Comparison of ENCODE assay signal across 9 cellular contexts in the genomic region with DNA sequence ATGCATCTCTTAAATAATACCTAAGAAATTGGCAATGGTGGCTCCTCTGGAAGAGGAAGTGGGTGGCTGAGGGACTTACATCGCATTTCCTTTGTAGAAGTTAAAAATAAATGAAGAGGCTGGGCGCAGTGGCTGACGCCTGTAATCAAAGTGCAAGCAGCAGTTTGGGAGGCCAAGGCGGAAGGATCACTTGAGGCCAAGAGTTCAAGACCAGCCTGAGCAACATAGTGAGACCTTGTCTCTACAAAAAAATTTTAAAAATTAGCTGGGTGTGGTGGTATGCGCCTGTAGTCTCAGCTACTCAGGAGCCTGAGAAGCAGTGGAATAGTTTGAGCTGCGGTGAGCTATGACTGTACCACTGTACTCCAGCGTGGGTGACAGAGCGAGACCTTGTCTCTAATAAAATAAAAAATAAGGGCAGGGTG. TPM values are rescaled to one million over a fixed set of nuclear protein-coding genes. Genes with fewer than 3 reads are reported as not detected.
DNase-seq lines count a peak whose midpoint lies in the region; ATAC-seq and TF ChIP-seq lines count a peak whose summit lies in the region.
"Had no signal": no experiment of that assay in that cellular context is flagged by ENCODE, and none has a peak within 500 bp of the region (broad histone marks: within the 10 kb centered on the region; RNA-seq: fewer than 3 reads in every experiment).

No MANE protein-coding gene starts in this region.

- CTCF ChIA-PET in PC-9 (lab: Charles Lee) = no interaction called here

- POLR2A ChIA-PET in PC-9 (lab: Charles Lee; ENCODE audit: unreplicated experiment) = no interaction called here

- peaks cover 6% of the 10 kb centered on the region for H3K36me3 Mint-ChIP-seq in T-helper 1 cell treated with Interleukin-12 subunit alpha and Interleukin-12 subunit beta and Interleukin-4 antibody, amounts not matched to agents 30 μg/mL and 1 μg/mL, for 36 hours (ENCODE audit: low read depth)
- peaks cover 5% of the 10 kb centered on the region in 2 donors for H3K36me3 Mint-ChIP-seq in stimulated activated naive B cell treated with anti-CD40 and anti-IgM and Interleukin-4, amounts not matched to agents 10 μg/mL and 1 μg/mL and 100 μg/mL, for 72 hours
- H3K36me3 Mint-ChIP-seq in HFFc6 (ENCODE audit: low read depth) = no peaks in the 10 kb centered on the region

- DNase-seq in MM.1S = peak; percentile 53
- peak; percentile 12 to 67 for DNase-seq in ascending aorta (ENCODE audit: low spot score in 2 of 2)
- DNase-seq in stimulated activated naive B cell treated with anti-CD40 and anti-IgM and Interleukin-4, amounts not matched to agents 10 μg/mL and 1 μg/mL and 100 μg/mL, for 72 hours = peak; percentile 52
- no peak for DNase-seq in HuH-7 (ENCODE audit: low spot score)
- no peak for DNase-seq in PC-9
- no peak for DNase-seq in HFFc6
- DNase-seq: NCI-H446 had no signal

- ATAC-seq in stimulated activated naive B cell treated with anti-CD40 and anti-IgM and Interleukin-4, amounts not matched to agents 10 μg/mL and 1 μg/mL and 100 μg/mL, for 72 hours (replicated peaks) = peak; percentile 9 to 17
- ATAC-seq: left colon had no signal

- H4K20me1 ChIP-seq in MM.1S (ENCODE audit: insufficient read depth, low read length) (no peaks in the 10 kb centered on the region), PC-9 (ENCODE audit: insufficient read depth) (no peaks in the 10 kb centered on the region)

- H3K4me3 Mint-ChIP-seq in T-helper 1 cell treated with Interleukin-12 subunit alpha and Interleukin-12 subunit beta and Interleukin-4 antibody, amounts not matched to agents 30 μg/mL and 1 μg/mL, for 36 hours = peak overlapping the region; percentile 36
- H3K4me3 Mint-ChIP-seq in stimulated activated naive B cell treated with anti-CD40 and anti-IgM and Interleukin-4, amounts not matched to agents 10 μg/mL and 1 μg/mL and 100 μg/mL, for 72 hours = peak overlapping the region; percentile 69 to 71
- H3K4me3 Mint-ChIP-seq in HFFc6 = no peak overlapping the region

- H3K36me3 ChIP-seq in MM.1S (replicated peaks; ENCODE audit: insufficient read depth, low read length) = no peaks in the 10 kb centered on the region
- H3K36me3 ChIP-seq in ascending aorta = no peaks in the 10 kb centered on the region
- no peaks in the 10 kb centered on the region for H3K36me3 ChIP-seq in PC-9 (ENCODE audit: low read depth)

- no TSS peak for BruUV-seq in PC-9 (replicated peaks; lab: Mats Ljungman, UMichigan)

- H3K4me1 Mint-ChIP-seq in T-helper 1 cell treated with Interleukin-12 subunit alpha and Interleukin-12 subunit beta and Interleukin-4 antibody, amounts not matched to agents 30 μg/mL and 1 μg/mL, for 36 hours (ENCODE audit: low read depth) = peaks cover 53% of the 10 kb centered on the region
- H3K4me1 Mint-ChIP-seq in stimulated activated naive B cell treated with anti-CD40 and anti-IgM and Interleukin-4, amounts not matched to agents 10 μg/mL and 1 μg/mL and 100 μg/mL, for 72 hours = peaks cover 36 to 91% of the 10 kb centered on the region in 2 donors
- peaks cover 19% of the 10 kb centered on the region for H3K4me1 Mint-ChIP-seq in HFFc6 (ENCODE audit: low read depth)

- H3K27me3 Mint-ChIP-seq in T-helper 1 cell treated with Interleukin-12 subunit alpha and Interleukin-12 subunit beta and Interleukin-4 antibody, amounts not matched to agents 30 μg/mL and 1 μg/mL, for 36 hours (ENCODE audit: low read depth) = no peaks in the 10 kb centered on the region
- no peaks in the 10 kb centered on the region for H3K27me3 Mint-ChIP-seq in stimulated activated naive B cell treated with anti-CD40 and anti-IgM and Interleukin-4, amounts not matched to agents 10 μg/mL and 1 μg/mL and 100 μg/mL, for 72 hours
- H3K27me3 Mint-ChIP-seq in HFFc6 (ENCODE audit: insufficient read depth) = no peaks in the 10 kb centered on the region

- H3F3A ChIP-seq in MM.1S (ENCODE audit: insufficient read depth, low read length) (peaks cover 46% of the 10 kb centered on the region), PC-9 (ENCODE audit: insufficient read depth, low read depth) (peaks cover 39% of the 10 kb centered on the region)

- H3K9ac ChIP-seq in MM.1S (ENCODE audit: low read length) = no peak overlapping the region

- H3K79me2 ChIP-seq in MM.1S (ENCODE audit: low read length) = no peaks in the 10 kb centered on the region
- H3K79me2 ChIP-seq in PC-9 (ENCODE audit: low read depth) = no peaks in the 10 kb centered on the region

- H3K4me3 ChIP-seq in MM.1S (ENCODE audit: low read length) = no peak overlapping the region
- no peak overlapping the region for H3K4me3 ChIP-seq in ascending aorta
- H3K4me3 ChIP-seq in PC-9 = no peak overlapping the region

- H3K9me3 Mint-ChIP-seq in T-helper 1 cell treated with Interleukin-12 subunit alpha and Interleukin-12 subunit beta and Interleukin-4 antibody, amounts not matched to agents 30 μg/mL and 1 μg/mL, for 36 hours = no peaks in the 10 kb centered on the region
- peaks cover 0 to 2% of the 10 kb centered on the region in 2 donors for H3K9me3 Mint-ChIP-seq in stimulated activated naive B cell treated with anti-CD40 and anti-IgM and Interleukin-4, amounts not matched to agents 10 μg/mL and 1 μg/mL and 100 μg/mL, for 72 hours
- H3K9me3 Mint-ChIP-seq in HFFc6 = no peaks in the 10 kb centered on the region

- no peaks in the 10 kb centered on the region for H3K9me2 ChIP-seq in MM.1S (replicated peaks; ENCODE audit: insufficient read depth, low read length)
- H3K9me2 ChIP-seq in PC-9 (ENCODE audit: insufficient read depth) = no peaks in the 10 kb centered on the region

- intact Hi-C loops in ascending aorta (cut with DNase I) (no loop called here), PC-9 (cut with micrococcal nuclease; ENCODE audit: unreplicated experiment) (no loop called here)

- H2AFZ ChIP-seq in MM.1S (ENCODE audit: low read length) = no peak overlapping the region
- H2AFZ ChIP-seq in PC-9 = no peak overlapping the region

- H3K4me2 ChIP-seq in MM.1S (ENCODE audit: low read depth, low read length) = no peak overlapping the region
- H3K4me2 ChIP-seq in PC-9 = no peak overlapping the region

- H3K4me1 ChIP-seq in MM.1S (ENCODE audit: low read length) = peaks cover 41% of the 10 kb centered on the region
- peaks cover 0 to 16% of the 10 kb centered on the region in 2 donors for H3K4me1 ChIP-seq in ascending aorta
- peaks cover 43% of the 10 kb centered on the region for H3K4me1 ChIP-seq in PC-9 (replicated peaks; ENCODE audit: insufficient read depth)

- H3K27me3 ChIP-seq in MM.1S (replicated peaks; ENCODE audit: insufficient read depth, low read length) = no peaks in the 10 kb centered on the region
- H3K27me3 ChIP-seq in ascending aorta = no peaks in the 10 kb centered on the region
- H3K27me3 ChIP-seq in PC-9 (ENCODE audit: insufficient read depth, low read depth) = no peaks in the 10 kb centered on the region

- TF ChIP-seq CTCF in MM.1S (IDR thresholded peaks at IDR 0.05; ENCODE audit: low read length) = no peak
- no peak for TF ChIP-seq CTCF in ascending aorta (IDR thresholded peaks at IDR 0.05)
- TF ChIP-seq CTCF in PC-9 (conservative IDR thresholded peaks at IDR 0.05) = no peak
- TF ChIP-seq CTCF in HFFc6 (IDR thresholded peaks at IDR 0.05) = no peak

- H3K27ac Mint-ChIP-seq in T-helper 1 cell treated with Interleukin-12 subunit alpha and Interleukin-12 subunit beta and Interleukin-4 antibody, amounts not matched to agents 30 μg/mL and 1 μg/mL, for 36 hours = peak overlapping the region; percentile 91
- H3K27ac Mint-ChIP-seq in stimulated activated naive B cell treated with anti-CD40 and anti-IgM and Interleukin-4, amounts not matched to agents 10 μg/mL and 1 μg/mL and 100 μg/mL, for 72 hours = peak overlapping the region; percentile 97
- no peak overlapping the region for H3K27ac Mint-ChIP-seq in HFFc6

- H3K9me3 ChIP-seq in MM.1S (replicated peaks; ENCODE audit: insufficient read depth, low read length) = no peaks in the 10 kb centered on the region
- no peaks in the 10 kb centered on the region for H3K9me3 ChIP-seq in ascending aorta
- H3K9me3 ChIP-seq in PC-9 (ENCODE audit: insufficient read depth, low read depth) = no peaks in the 10 kb centered on the region

- H3K27ac ChIP-seq in MM.1S (ENCODE audit: low read length) (no peak overlapping the region), ascending aorta (no peak overlapping the region), PC-9 (no peak overlapping the region)

RNA-seq across cellular contexts. Expression of a gene that starts 12.2 kb away (rescaled TPM):
- 26.3 TPM for total RNA-seq in ascending aorta
- total RNA-seq in PC-9 (2021) = 40.3 and 78.0 TPM in 2 replicates
- total RNA-seq in HFFc6 (2021; fragmentation: NEBNext Ultra II Directional; extraction: Animal tissue kit (Norgen Biotek cat#: 25700)) = 10 to 100 TPM; 28.6 to 40.9 (median 32.7) TPM

Comparison
In these comparisons a context has a peak if more than half of its experiments do, and no peak if none do; other contexts are left out.
1. DNase-seq: peak in MM.1S (single experiment), ascending aorta (2 of 2) and stimulated activated naive B cell treated with anti-CD40 and anti-IgM and Interleukin-4, amounts not matched to agents 10 μg/mL and 1 μg/mL and 100 μg/mL, for 72 hours (single experiment); none in HuH-7 (single experiment), PC-9 (0 of 2) and HFFc6 (single experiment).